ENCODE assay signal across 8 cellular contexts in the genomic region with DNA sequence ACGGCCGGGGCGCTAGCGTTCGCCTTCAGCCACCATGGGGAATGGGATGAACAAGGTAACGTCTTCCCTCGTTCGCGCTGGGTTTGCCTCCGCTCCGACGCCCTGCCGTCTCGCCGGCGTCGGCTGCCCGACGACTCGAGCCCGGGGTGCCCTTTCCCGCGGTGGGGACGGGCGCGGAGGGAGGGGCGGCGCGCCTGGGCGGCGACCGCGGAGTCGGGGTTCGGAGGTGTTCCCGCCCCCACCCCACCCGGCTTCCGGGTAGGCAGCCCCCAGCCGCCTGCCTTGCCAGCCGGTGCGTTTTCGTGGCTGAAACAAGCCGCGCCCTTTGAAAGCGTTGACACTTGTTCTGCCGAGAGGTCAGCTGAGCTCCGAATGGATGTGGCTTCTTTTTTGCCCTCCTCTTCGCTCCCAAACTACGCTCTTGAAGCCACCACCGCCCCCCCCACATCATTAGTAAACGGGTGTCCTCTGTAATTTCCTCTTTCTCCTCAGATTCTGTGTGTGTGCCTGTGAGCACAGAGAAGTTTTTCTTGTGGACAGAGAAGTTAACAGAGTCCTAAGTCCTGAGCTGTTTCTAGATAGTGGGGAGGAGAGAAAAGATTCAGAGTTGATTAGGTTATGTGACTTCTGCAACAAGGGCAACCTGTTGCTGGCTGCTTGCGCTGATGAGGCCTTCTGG. TPM values are rescaled to one million over a fixed set of nuclear protein-coding genes. Genes with fewer than 3 reads are reported as not detected.
A peak's percentile ranks its signal among the peaks of the same experiment; 100 is the strongest.
DNase-seq lines count a peak whose midpoint lies in the region; ATAC-seq and TF ChIP-seq lines count a peak whose summit lies in the region.

No MANE protein-coding gene starts in this region.

- peaks cover 15% of the 10 kb centered on the region for H3K4me1 Mint-ChIP-seq in WTC11
- H3K4me1 Mint-ChIP-seq in dendritic cell treated with granulocyte-macrophage colony-stimulating factor and Interleukin-4, amounts not matched to agents 40 ng/mL and 50 ng/mL, for 4 days (ENCODE audit: low read depth): peaks cover 61% of the 10 kb centered on the region

- in situ Hi-C loops in GM18951 (cut with MboI; ENCODE audit: low sequenced_read_pairs, unreplicated experiment): no loop called here

- H2AK5ac ChIP-seq in mesendoderm (ENCODE audit: low read length): no peak overlapping the region

- peak overlapping the region; percentile 67 for H3K27ac ChIP-seq in mesendoderm (ENCODE audit: low read depth, low read length)

- no peak overlapping the region for H3K18ac ChIP-seq in mesendoderm (ENCODE audit: low read length)

- intact Hi-C loops in dendritic cell treated with granulocyte-macrophage colony-stimulating factor and Interleukin-4, amounts not matched to agents 40 ng/mL and 50 ng/mL, for 4 days (cut with micrococcal nuclease): loop anchor here (1.0 to 5.0 kb wide), 4 partner anchors 21 to 100 kb away; a partner anchor contains a TSS

- peaks cover 31% of the 10 kb centered on the region for H3K27me3 Mint-ChIP-seq in WTC11 (ENCODE audit: low read depth)
- H3K27me3 Mint-ChIP-seq in dendritic cell treated with granulocyte-macrophage colony-stimulating factor and Interleukin-4, amounts not matched to agents 40 ng/mL and 50 ng/mL, for 4 days: no peaks in the 10 kb centered on the region

- ATAC-seq in HG03108 (IDR thresholded peaks at IDR 0.05; ENCODE audit: unreplicated experiment) (peak; percentile 28), WTC11 (peak; percentile 24)

- WGBS in mesendoderm (ENCODE audit: extremely low coverage, insufficient coverage, low lambda C conversion rate): no CpG with 5 or more reads among the region's 52 CpGs

- peak overlapping the region; percentile 52 for H3K4me3 ChIP-seq in mesendoderm (ENCODE audit: low read length)

- H3K56ac ChIP-seq in mesendoderm (ENCODE audit: low read length): peak overlapping the region; percentile 79

- no peak overlapping the region for H3K23ac ChIP-seq in mesendoderm (ENCODE audit: low read length)

- TF ChIP-seq CTCF in WTC11 (IDR thresholded peaks at IDR 0.05): no peak

- CTCF ChIA-PET in WTC11 (lab: Charles Lee): interaction anchor here (0.6 to 1.4 kb wide), 3 partner anchors 29 to 104 kb away, joined by 3 to 5 read pairs (median 3); no protein-coding TSS in a partner anchor

- H3K79me2 ChIP-seq in mesendoderm (ENCODE audit: control insufficient read depth, insufficient read depth, low read length): peaks cover 2% of the 10 kb centered on the region

- peak overlapping the region; percentile 77 for H3K9ac ChIP-seq in mesendoderm (ENCODE audit: low read length)

- no peak overlapping the region for H2BK120ac ChIP-seq in mesendoderm (ENCODE audit: low read depth, low read length)

- H3K4ac ChIP-seq in mesendoderm (ENCODE audit: low read depth, low read length): no peak overlapping the region

- peaks cover 70% of the 10 kb centered on the region for H3K36me3 Mint-ChIP-seq in WTC11
- peaks cover 16% of the 10 kb centered on the region for H3K36me3 Mint-ChIP-seq in dendritic cell treated with granulocyte-macrophage colony-stimulating factor and Interleukin-4, amounts not matched to agents 40 ng/mL and 50 ng/mL, for 4 days (ENCODE audit: low read depth)

- H3K27ac Mint-ChIP-seq in WTC11: peak overlapping the region; percentile 63; the same call in 1 of the 2 replicates
- H3K27ac Mint-ChIP-seq in dendritic cell treated with granulocyte-macrophage colony-stimulating factor and Interleukin-4, amounts not matched to agents 40 ng/mL and 50 ng/mL, for 4 days: peak overlapping the region; percentile 95

- no peak overlapping the region for H2BK15ac ChIP-seq in mesendoderm (replicated peaks; ENCODE audit: low read depth)

- H3K4me1 ChIP-seq in mesendoderm (ENCODE audit: control insufficient read depth, low read depth, low read length): no peaks in the 10 kb centered on the region

- DNase-seq in WTC11 (ENCODE audit: low spot score) (peak; percentile 64), mesendoderm (peak; percentile 62), GF-D8 (lab: John Stamatoyannopoulos, UW) (no peak), COR-L47 (lab: John Stamatoyannopoulos, UW) (no peak)
- DNase-seq in stimulated activated CD8-positive, alpha-beta memory T cell treated with anti-CD3 and anti-CD28 coated beads, Interleukin-2, amount 100 ng/mL, for 48 hours (ENCODE audit: low read depth in 2 of 2): peak; percentile 60 to 78

- H4K5ac ChIP-seq in mesendoderm (ENCODE audit: low read length): no peak overlapping the region

- TF ChIP-seq POLR2A in GM18951 (IDR thresholded peaks at IDR 0.05; ENCODE audit: extremely low read depth, insufficient read depth, insufficient read length): peak; percentile 87

- no peaks in the 10 kb centered on the region for H3K27me3 ChIP-seq in mesendoderm (ENCODE audit: insufficient read depth, low read length, poor library complexity)

- POLR2A ChIA-PET in WTC11 (lab: Charles Lee): interaction anchor here (0.6 kb wide), 1 partner anchor 60 kb away, joined by 3 read pairs; no protein-coding TSS in a partner anchor

- no peak overlapping the region for H2BK5ac ChIP-seq in mesendoderm (ENCODE audit: low read length)

- peaks cover 7% of the 10 kb centered on the region for H3K79me1 ChIP-seq in mesendoderm (ENCODE audit: low read length)

- peak overlapping the region; percentile 77 for H3K4me3 Mint-ChIP-seq in WTC11
- H3K4me3 Mint-ChIP-seq in dendritic cell treated with granulocyte-macrophage colony-stimulating factor and Interleukin-4, amounts not matched to agents 40 ng/mL and 50 ng/mL, for 4 days: peak overlapping the region; percentile 89

- no peak overlapping the region for H4K8ac ChIP-seq in mesendoderm (ENCODE audit: low read depth, low read length)

- peak overlapping the region; percentile 26 for H3K4me2 ChIP-seq in mesendoderm (ENCODE audit: low read length)

- H3K9me3 Mint-ChIP-seq in WTC11: peaks cover 67% of the 10 kb centered on the region
- no peaks in the 10 kb centered on the region for H3K9me3 Mint-ChIP-seq in dendritic cell treated with granulocyte-macrophage colony-stimulating factor and Interleukin-4, amounts not matched to agents 40 ng/mL and 50 ng/mL, for 4 days

- no peaks in the 10 kb centered on the region for H3K36me3 ChIP-seq in mesendoderm (ENCODE audit: control insufficient read depth, insufficient read depth, low read length)

TF ChIP-seq in WTC11, 78 proteins besides CTCF, POLR2A, EP300 and RAD21 (continues in another document):
- TF ChIP-seq TP53 (CRISPR knock-in tag; IDR thresholded peaks at IDR 0.05): no peak
- peak; percentile 80; the same call in 1 of the 2 replicates for TF ChIP-seq ZNF263 (CRISPR knock-in tag; IDR thresholded peaks at IDR 0.05; ENCODE audit: low read depth)
- no peak for TF ChIP-seq ZNF423 (CRISPR knock-in tag; IDR thresholded peaks at IDR 0.05)
- TF ChIP-seq, protein P1, sequence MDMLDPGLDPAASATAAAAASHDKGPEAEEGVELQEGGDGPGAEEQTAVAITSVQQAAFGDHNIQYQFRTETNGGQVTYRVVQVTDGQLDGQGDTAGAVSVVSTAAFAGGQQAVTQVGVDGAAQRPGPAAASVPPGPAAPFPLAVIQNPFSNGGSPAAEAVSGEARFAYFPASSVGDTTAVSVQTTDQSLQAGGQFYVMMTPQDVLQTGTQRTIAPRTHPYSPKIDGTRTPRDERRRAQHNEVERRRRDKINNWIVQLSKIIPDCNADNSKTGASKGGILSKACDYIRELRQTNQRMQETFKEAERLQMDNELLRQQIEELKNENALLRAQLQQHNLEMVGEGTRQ (CRISPR knock-in tag; IDR thresholded peaks at IDR 0.05): no peak
- TF ChIP-seq, protein P2, sequence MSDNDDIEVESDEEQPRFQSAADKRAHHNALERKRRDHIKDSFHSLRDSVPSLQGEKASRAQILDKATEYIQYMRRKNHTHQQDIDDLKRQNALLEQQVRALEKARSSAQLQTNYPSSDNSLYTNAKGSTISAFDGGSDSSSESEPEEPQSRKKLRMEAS (CRISPR knock-in tag; IDR thresholded peaks at IDR 0.05): peak; percentile 26; the same call in 1 of the 2 replicates
- TF ChIP-seq GABPB1 (CRISPR knock-in tag; IDR thresholded peaks at IDR 0.05): no peak
- no peak for TF ChIP-seq NFE2L1 (CRISPR knock-in tag; IDR thresholded peaks at IDR 0.05)
- peak; percentile 46; the same call in 1 of the 2 replicates for TF ChIP-seq MYBL2 (CRISPR knock-in tag; IDR thresholded peaks at IDR 0.05)
- TF ChIP-seq, protein P3, sequence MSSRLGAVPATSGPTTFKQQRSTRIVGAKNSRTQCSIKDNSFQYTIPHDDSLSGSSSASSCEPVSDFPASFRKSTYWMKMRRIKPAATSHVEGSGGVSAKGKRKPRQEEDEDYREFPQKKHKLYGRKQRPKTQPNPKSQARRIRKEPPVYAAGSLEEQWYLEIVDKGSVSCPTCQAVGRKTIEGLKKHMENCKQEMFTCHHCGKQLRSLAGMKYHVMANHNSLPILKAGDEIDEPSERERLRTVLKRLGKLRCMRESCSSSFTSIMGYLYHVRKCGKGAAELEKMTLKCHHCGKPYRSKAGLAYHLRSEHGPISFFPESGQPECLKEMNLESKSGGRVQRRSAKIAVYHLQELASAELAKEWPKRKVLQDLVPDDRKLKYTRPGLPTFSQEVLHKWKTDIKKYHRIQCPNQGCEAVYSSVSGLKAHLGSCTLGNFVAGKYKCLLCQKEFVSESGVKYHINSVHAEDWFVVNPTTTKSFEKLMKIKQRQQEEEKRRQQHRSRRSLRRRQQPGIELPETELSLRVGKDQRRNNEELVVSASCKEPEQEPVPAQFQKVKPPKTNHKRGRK (CRISPR knock-in tag; IDR thresholded peaks at IDR 0.05; ENCODE audit: borderline replicate concordance): no peak
- 0 out of 2 replicates have a peak, but pooled peaks have one; percentile 53 for TF ChIP-seq NR1H2 (CRISPR knock-in tag; IDR thresholded peaks at IDR 0.05)
- peak; percentile 73 for TF ChIP-seq FOXP1 (CRISPR knock-in tag; IDR thresholded peaks at IDR 0.05; ENCODE audit: borderline replicate concordance)
- peak; percentile 80; the same call in 1 of the 2 replicates for TF ChIP-seq RELA (CRISPR knock-in tag; IDR thresholded peaks at IDR 0.05; ENCODE audit: borderline replicate concordance)
- TF ChIP-seq SMAD3 (CRISPR knock-in tag; IDR thresholded peaks at IDR 0.05; ENCODE audit: borderline replicate concordance): 0 out of 2 replicates have a peak, but pooled peaks have one; percentile 12

RNA-seq across cellular contexts. Expression of a gene that starts 0.4 kb away (rescaled TPM):
- total RNA-seq in WTC11 (2021): 37.2 to 41.4 TPM (median 38.5 TPM) in 3 replicates
- 16.9 TPM for polyA plus RNA-seq in mesendoderm (2013, experiment 1 of 2)
- 17.6 TPM for polyA plus RNA-seq in mesendoderm (2013, experiment 2 of 2)

Comparison
In these comparisons a context has a peak if more than half of its experiments do, and no peak if none do; other contexts are left out.
1. DNase-seq: peak in WTC11 (single experiment), mesendoderm (single experiment) and stimulated activated CD8-positive, alpha-beta memory T cell treated with anti-CD3 and anti-CD28 coated beads, Interleukin-2, amount 100 ng/mL, for 48 hours (2 of 2); none in GF-D8 (single experiment) and COR-L47 (single experiment).